ENCODE assay signal across 11 cellular contexts in the genomic region with DNA sequence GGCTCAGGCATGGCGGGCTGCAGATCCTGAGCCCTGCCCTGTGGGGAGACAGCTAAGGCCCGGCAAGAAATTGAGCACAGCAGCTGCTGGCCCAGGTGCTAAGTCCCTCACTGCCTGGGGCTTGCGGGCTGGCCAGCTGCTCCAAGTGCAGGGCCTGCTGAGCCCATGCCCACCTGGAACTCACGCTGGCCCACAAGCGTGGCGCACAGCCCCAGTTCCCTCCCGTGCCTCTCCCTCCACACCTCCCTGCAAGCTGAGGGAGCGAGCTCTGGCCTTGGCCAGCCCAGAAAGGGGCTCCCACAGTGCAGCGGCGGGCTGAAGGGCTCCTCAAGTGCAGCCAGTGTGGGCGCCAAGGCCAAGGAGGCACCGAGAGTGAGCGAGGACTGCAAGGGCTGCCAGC. TPM values are rescaled to one million over a fixed set of nuclear protein-coding genes. Genes with fewer than 3 reads are reported as not detected.
"Had no signal": no experiment of that assay in that cellular context is flagged by ENCODE, and none has a peak within 500 bp of the region (broad histone marks: within the 10 kb centered on the region; RNA-seq: fewer than 3 reads in every experiment).

No MANE protein-coding gene starts in this region.

RNA-seq across cellular contexts. Expression of a gene that starts 33.4 kb away (rescaled TPM):
- total RNA-seq: activated B cell treated with CpG ODN at 0.5 μM for 24 hours; activated CD4-positive, alpha-beta T cell treated with anti-CD3 and anti-CD28 coated beads, Interleukin-2, amount 10 ng/mL, durations not matched to agents 24 days and 14 days; activated CD8-positive, alpha-beta memory T cell treated with anti-CD3 and anti-CD28 coated beads for 36 hours had no signal

RNA-seq across cellular contexts. Expression of a gene that starts 57.1 kb away (rescaled TPM):
- total RNA-seq: activated B cell treated with CpG ODN at 0.5 μM for 24 hours; activated CD4-positive, alpha-beta memory T cell treated with anti-CD3 and anti-CD28 coated beads, Interleukin-2, amount 10 ng/mL, durations not matched to agents 7 days and 5 days; activated CD4-positive, alpha-beta T cell treated with anti-CD3 and anti-CD28 coated beads for 36 hours; activated CD4-positive, alpha-beta T cell treated with anti-CD3 and anti-CD28 coated beads, Interleukin-2, amount 10 ng/mL, durations not matched to agents 24 days and 14 days; activated CD8-positive, alpha-beta memory T cell treated with anti-CD3 and anti-CD28 coated beads for 36 hours; activated CD8-positive, alpha-beta memory T cell treated with anti-CD3 and anti-CD28 coated beads, Interleukin-2, amount 10 ng/mL, durations not matched to agents 7 days and 5 days; activated CD8-positive, alpha-beta T cell treated with anti-CD3 and anti-CD28 coated beads for 36 hours; activated CD8-positive, alpha-beta T cell treated with anti-CD3 and anti-CD28 coated beads, Interleukin-2, amount 10 ng/mL, durations not matched to agents 7 days and 5 days; T-helper 1 cell treated with Interleukin-12 subunit alpha and Interleukin-12 subunit beta and Interleukin-4 antibody, amounts not matched to agents 30 ng/mL and 1 ng/mL, for 36 hours; T-helper 17 cell; T-helper 2 cell treated with Interferon-gamma antibody and Interleukin-4, amounts not matched to agents 100 ng/mL and 5 ng/mL, for 36 hours had no signal
